In the genomic region with DNA sequence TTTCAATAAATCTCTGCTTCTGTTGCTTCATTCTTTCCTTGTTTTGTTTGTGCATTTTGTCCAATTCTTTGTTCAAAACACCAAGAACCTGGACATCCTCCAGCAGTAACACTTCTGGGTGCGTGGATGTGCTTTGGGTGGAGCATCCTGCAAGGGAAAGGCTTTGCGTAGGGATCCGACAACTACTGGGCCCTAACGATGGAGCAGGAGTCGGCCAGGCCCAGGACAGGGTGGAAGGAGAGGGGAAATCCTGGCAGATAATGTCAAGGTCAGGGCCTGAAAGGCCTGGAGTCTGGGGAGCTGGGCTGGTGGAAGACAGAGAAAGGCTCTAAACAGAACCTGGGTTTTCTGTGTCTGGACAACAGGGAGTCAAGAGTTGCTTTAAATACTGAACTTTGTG, we compare ENCODE assay signal across 25 cellular contexts.
"Had no signal": no experiment of that assay in that cellular context is flagged by ENCODE, and none has a peak within 500 bp of the region (broad histone marks: within the 10 kb centered on the region; RNA-seq: fewer than 3 reads in every experiment).

No MANE protein-coding gene starts in this region.

- H3K27me3 ChIP-seq: ascending aorta, colonic mucosa, vagina had no signal

- ATAC-seq: activated T-helper 17 cell treated with anti-CD3 and anti-CD28 coated beads, Interleukin-2, amount 50 U/mL, for 72 hours; effector memory CD8-positive, alpha-beta T cell; left colon; naive thymus-derived CD8-positive, alpha-beta T cell had no signal

- H3K9me3 ChIP-seq: ascending aorta, colonic mucosa, thoracic aorta, vagina had no signal

- FAIRE-seq: frontal cortex, islet of Langerhans, TTC549 had no signal

- H3K36me3 ChIP-seq: ascending aorta, colonic mucosa, esophagus muscularis mucosa, thoracic aorta, vagina, WERI-Rb-1 had no signal

- H3K27me3 Mint-ChIP-seq: activated T-helper 17 cell treated with anti-CD3 and anti-CD28 coated beads, Interleukin-2, amount 50 U/mL, for 72 hours; central memory CD8-positive, alpha-beta T cell had no signal

- H3K4me1 Mint-ChIP-seq: activated T-helper 17 cell treated with anti-CD3 and anti-CD28 coated beads, Interleukin-2, amount 50 U/mL, for 72 hours; central memory CD8-positive, alpha-beta T cell had no signal

- DNase-seq: activated CD4-positive, alpha-beta T cell treated with anti-CD3 and anti-CD28 coated beads for 1 hour; activated CD4-positive, alpha-beta T cell treated with anti-CD3 and anti-CD28 coated beads, Interleukin-2, amount 50 U/mL, for 1 hour; activated T-cell treated with anti-CD3 and anti-CD28 coated beads, Interleukin-2, amount 50 U/mL, for 1 hour; colonic mucosa; dorsolateral prefrontal cortex; effector memory CD8-positive, alpha-beta T cell; glutamatergic neuron; hypothalamus; left colon; naive thymus-derived CD8-positive, alpha-beta T cell; stimulated activated CD4-positive, alpha-beta T cell treated with anti-CD3 and anti-CD28 coated beads, Interleukin-4, amount 100 ng/mL, for 1 hour; stimulated activated naive CD4-positive, alpha-beta T cell treated with Interleukin-2 at 50 U/mL for 16 hours had no signal

- H3K9me3 Mint-ChIP-seq: mesothelial cell of epicardium had no signal

- H3K4me3 Mint-ChIP-seq: activated T-helper 17 cell treated with anti-CD3 and anti-CD28 coated beads, Interleukin-2, amount 50 U/mL, for 72 hours; central memory CD8-positive, alpha-beta T cell; effector memory CD8-positive, alpha-beta T cell; mesothelial cell of epicardium; naive thymus-derived CD8-positive, alpha-beta T cell; type B pancreatic cell had no signal

- H3K36me3 Mint-ChIP-seq: activated naive CD4-positive, alpha-beta T cell treated with anti-CD3 and anti-CD28 coated beads, Interleukin-2, amount 50 U/mL, for 72 hours; mesothelial cell of epicardium; naive thymus-derived CD8-positive, alpha-beta T cell; type B pancreatic cell had no signal

- H3K4me1 ChIP-seq: ascending aorta, colonic mucosa, esophagus muscularis mucosa, vagina had no signal

- H3K27ac ChIP-seq: ascending aorta, colonic mucosa, dorsolateral prefrontal cortex, esophagus muscularis mucosa, thoracic aorta, vagina, WERI-Rb-1 had no signal

- H3K4me3 ChIP-seq: ascending aorta, colonic mucosa, dorsolateral prefrontal cortex, esophagus muscularis mucosa, thoracic aorta, vagina had no signal
